In genomic region chr3:63462732-63463131, GRCh38 we compare ENCODE assay signal across 23 cellular contexts.
"Had no signal": no experiment of that assay in that cellular context is flagged by ENCODE, and none has a peak within 500 bp of the region (broad histone marks: within the 10 kb centered on the region; RNA-seq: fewer than 3 reads in every experiment).

No MANE protein-coding gene starts in this region.

- H3K27ac Mint-ChIP-seq: activated CD4-positive, alpha-beta T cell treated with anti-CD3 and anti-CD28 coated beads, Interleukin-2, amount 10 ng/mL, durations not matched to agents 7 days and 5 days; activated naive CD4-positive, alpha-beta T cell treated with anti-CD3 and anti-CD28 coated beads, Interleukin-2, amount 10 ng/mL, durations not matched to agents 7 days and 5 days; activated naive CD8-positive, alpha-beta T cell treated with anti-CD3 and anti-CD28 coated beads, Interleukin-2, amount 50 U/mL, for 24 hours; immature natural killer cell; naive B cell had no signal

- H3K4me1 Mint-ChIP-seq: activated CD4-positive, alpha-beta T cell treated with anti-CD3 and anti-CD28 coated beads, Interleukin-2, amount 10 ng/mL, durations not matched to agents 7 days and 5 days; activated naive CD4-positive, alpha-beta T cell treated with anti-CD3 and anti-CD28 coated beads, Interleukin-2, amount 10 ng/mL, durations not matched to agents 7 days and 5 days; activated naive CD8-positive, alpha-beta T cell treated with anti-CD3 and anti-CD28 coated beads, Interleukin-2, amount 50 U/mL, for 24 hours; central memory CD8-positive, alpha-beta T cell; immature natural killer cell; naive B cell; neural crest cell had no signal

- DNase-seq: activated CD4-positive, alpha-beta T cell treated with anti-CD3 and anti-CD28 coated beads, Interleukin-2, amount 10 ng/mL, durations not matched to agents 7 days and 5 days; activated CD8-positive, alpha-beta memory T cell treated with anti-CD3 and anti-CD28 coated beads, Interleukin-2, amount 50 U/mL, for 4 hours; activated naive CD4-positive, alpha-beta T cell treated with anti-CD3 and anti-CD28 coated beads, Interleukin-2, amount 10 ng/mL, durations not matched to agents 7 days and 5 days; activated naive CD8-positive, alpha-beta T cell treated with anti-CD3 and anti-CD28 coated beads, Interleukin-2, amount 50 U/mL, for 24 hours; activated T-cell treated with anti-CD3 and anti-CD28 coated beads, Interleukin-2, amount 50 U/mL, for 4 hours; aorta; colonic mucosa; gastrocnemius medialis; head of caudate nucleus; immature natural killer cell; kidney glomerular epithelial cell; left ventricle myocardium inferior; mucosa of descending colon; naive B cell; right cardiac atrium; stimulated activated naive CD8-positive, alpha-beta T cell treated with anti-CD3 and anti-CD28 coated beads, Interleukin-15, Interleukin-2, amounts not matched to agents 100 U/mL and 50 U/mL, for 24 hours; substantia nigra; T1000; tibial artery had no signal

- H3K9me3 Mint-ChIP-seq: activated CD4-positive, alpha-beta T cell treated with anti-CD3 and anti-CD28 coated beads, Interleukin-2, amount 10 ng/mL, durations not matched to agents 7 days and 5 days; activated naive CD4-positive, alpha-beta T cell treated with anti-CD3 and anti-CD28 coated beads, Interleukin-2, amount 10 ng/mL, durations not matched to agents 7 days and 5 days; activated T-cell treated with anti-CD3 and anti-CD28 coated beads, Interleukin-2, amount 50 U/mL, for 4 hours; neural crest cell had no signal

- H3K27me3 Mint-ChIP-seq: activated CD4-positive, alpha-beta T cell treated with anti-CD3 and anti-CD28 coated beads, Interleukin-2, amount 10 ng/mL, durations not matched to agents 7 days and 5 days; activated naive CD4-positive, alpha-beta T cell treated with anti-CD3 and anti-CD28 coated beads, Interleukin-2, amount 10 ng/mL, durations not matched to agents 7 days and 5 days; activated naive CD8-positive, alpha-beta T cell treated with anti-CD3 and anti-CD28 coated beads, Interleukin-2, amount 50 U/mL, for 24 hours; central memory CD8-positive, alpha-beta T cell; naive B cell had no signal

- H3K4me3 Mint-ChIP-seq: activated CD4-positive, alpha-beta T cell treated with anti-CD3 and anti-CD28 coated beads, Interleukin-2, amount 10 ng/mL, durations not matched to agents 7 days and 5 days; activated naive CD4-positive, alpha-beta T cell treated with anti-CD3 and anti-CD28 coated beads, Interleukin-2, amount 10 ng/mL, durations not matched to agents 7 days and 5 days; activated naive CD8-positive, alpha-beta T cell treated with anti-CD3 and anti-CD28 coated beads, Interleukin-2, amount 50 U/mL, for 24 hours; activated T-cell treated with anti-CD3 and anti-CD28 coated beads, Interleukin-2, amount 50 U/mL, for 4 hours; central memory CD8-positive, alpha-beta T cell; immature natural killer cell; naive B cell; neural crest cell had no signal

- ATAC-seq: activated CD4-positive, CD25-positive, alpha-beta regulatory T cell treated with anti-CD3 and anti-CD28 coated beads, Interleukin-2, amount 50 U/mL, for 24 hours; activated naive CD8-positive, alpha-beta T cell treated with anti-CD3 and anti-CD28 coated beads, Interleukin-2, amount 50 U/mL, for 24 hours; activated T-cell treated with anti-CD3 and anti-CD28 coated beads, Interleukin-2, amount 50 U/mL, for 4 hours; esophagus mucosa; gastrocnemius medialis; mucosa of descending colon; right cardiac atrium; stimulated activated naive CD8-positive, alpha-beta T cell treated with anti-CD3 and anti-CD28 coated beads, Interleukin-15, Interleukin-2, amounts not matched to agents 100 U/mL and 50 U/mL, for 24 hours had no signal

- H3K36me3 Mint-ChIP-seq: activated naive CD4-positive, alpha-beta T cell treated with anti-CD3 and anti-CD28 coated beads, Interleukin-2, amount 10 ng/mL, durations not matched to agents 7 days and 5 days; immature natural killer cell; naive B cell had no signal
